In the genomic region with DNA sequence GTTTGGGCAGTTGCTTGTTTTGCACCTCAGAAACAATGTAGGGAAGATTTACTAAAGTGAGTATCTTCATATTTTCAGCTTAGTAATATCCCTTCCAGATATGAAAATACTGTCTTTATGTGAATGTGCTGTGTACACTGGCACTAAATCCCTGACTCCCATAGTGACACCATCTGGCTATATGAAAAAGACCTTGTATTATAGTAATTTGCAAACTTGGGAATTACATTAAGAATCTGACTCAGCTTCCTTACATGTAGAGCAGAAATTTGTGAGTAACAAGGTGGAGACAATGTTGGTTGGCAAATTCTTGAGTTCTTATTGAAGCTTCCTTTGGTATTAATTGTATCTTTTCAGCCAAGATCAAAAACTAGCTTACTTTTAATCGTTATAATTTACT, we compare ENCODE assay signal across 27 cellular contexts.
"Had no signal": no experiment of that assay in that cellular context is flagged by ENCODE, and none has a peak within 500 bp of the region (broad histone marks: within the 10 kb centered on the region; RNA-seq: fewer than 3 reads in every experiment).

No MANE protein-coding gene starts in this region.

- H3K4me3 ChIP-seq: colonic mucosa, esophagus muscularis mucosa, lower lobe of right lung, ovary, psoas muscle, skin epidermis, spleen, thoracic aorta, tibial nerve, upper lobe of left lung had no signal

- H3K27me3 Mint-ChIP-seq: dendritic cell treated with granulocyte-macrophage colony-stimulating factor and Interleukin-4, amounts not matched to agents 40 ng/mL and 50 ng/mL, for 4 days; memory B cell; stimulated activated memory B cell treated with anti-CD40 and anti-IgM and Interleukin-4, amounts not matched to agents 10 μg/mL and 1 μg/mL and 100 μg/mL, for 72 hours; stimulated activated naive CD8-positive, alpha-beta T cell treated with anti-CD3 and anti-CD28 coated beads, Interleukin-15, Interleukin-2, amounts not matched to agents 100 ng/mL and 50 ng/mL, for 24 hours had no signal

- H3K27me3 ChIP-seq: colonic mucosa, esophagus muscularis mucosa, ovary, spleen, tibial nerve, upper lobe of left lung had no signal

- ATAC-seq: left ventricle myocardium superior; lower lobe of right lung; natural killer cell; psoas muscle; right cardiac atrium; stimulated activated memory B cell treated with anti-CD40 and anti-IgM and Interleukin-4, amounts not matched to agents 10 μg/mL and 1 μg/mL and 100 μg/mL, for 72 hours had no signal

- H3K9me3 ChIP-seq: colonic mucosa, esophagus muscularis mucosa, lower lobe of right lung, ovary, psoas muscle, thoracic aorta, upper lobe of left lung had no signal

- H3K27ac Mint-ChIP-seq: dendritic cell treated with granulocyte-macrophage colony-stimulating factor and Interleukin-4, amounts not matched to agents 40 ng/mL and 50 ng/mL, for 4 days; endodermal cell; memory B cell; natural killer cell; stimulated activated memory B cell treated with anti-CD40 and anti-IgM and Interleukin-4, amounts not matched to agents 10 μg/mL and 1 μg/mL and 100 μg/mL, for 72 hours; stimulated activated naive CD8-positive, alpha-beta T cell treated with anti-CD3 and anti-CD28 coated beads, Interleukin-15, Interleukin-2, amounts not matched to agents 100 ng/mL and 50 ng/mL, for 24 hours had no signal

- H3K9me3 Mint-ChIP-seq: dendritic cell treated with granulocyte-macrophage colony-stimulating factor and Interleukin-4, amounts not matched to agents 40 ng/mL and 50 ng/mL, for 4 days; immature natural killer cell; memory B cell; natural killer cell; stimulated activated memory B cell treated with anti-CD40 and anti-IgM and Interleukin-4, amounts not matched to agents 10 μg/mL and 1 μg/mL and 100 μg/mL, for 72 hours; stimulated activated naive CD8-positive, alpha-beta T cell treated with anti-CD3 and anti-CD28 coated beads, Interleukin-15, Interleukin-2, amounts not matched to agents 100 ng/mL and 50 ng/mL, for 24 hours had no signal

- DNase-seq: colonic mucosa; effector CD8-positive, alpha-beta T cell; endodermal cell; foreskin melanocyte; hypothalamus; immature natural killer cell; left ventricle myocardium superior; lower lobe of right lung; natural killer cell; occipital lobe; ovary; posterior cingulate gyrus; psoas muscle; right cardiac atrium; spleen; stimulated activated CD4-positive, alpha-beta T cell treated with anti-CD3 and anti-CD28 coated beads, Interleukin-4, amount 100 ng/mL, for 4 hours; upper lobe of left lung had no signal

- H3K4me1 Mint-ChIP-seq: endodermal cell; immature natural killer cell; memory B cell; natural killer cell; stimulated activated memory B cell treated with anti-CD40 and anti-IgM and Interleukin-4, amounts not matched to agents 10 μg/mL and 1 μg/mL and 100 μg/mL, for 72 hours had no signal

- H3K4me1 ChIP-seq: colonic mucosa, esophagus muscularis mucosa, lower lobe of right lung, psoas muscle, spleen, tibial nerve, upper lobe of left lung had no signal

- H3K4me3 Mint-ChIP-seq: dendritic cell treated with granulocyte-macrophage colony-stimulating factor and Interleukin-4, amounts not matched to agents 40 ng/mL and 50 ng/mL, for 4 days; endodermal cell; immature natural killer cell; memory B cell; natural killer cell; stimulated activated memory B cell treated with anti-CD40 and anti-IgM and Interleukin-4, amounts not matched to agents 10 μg/mL and 1 μg/mL and 100 μg/mL, for 72 hours; stimulated activated naive CD8-positive, alpha-beta T cell treated with anti-CD3 and anti-CD28 coated beads, Interleukin-15, Interleukin-2, amounts not matched to agents 100 ng/mL and 50 ng/mL, for 24 hours had no signal

- H3K36me3 ChIP-seq: ovary had no signal

- FAIRE-seq: keratinocyte, urothelium cell line had no signal

- H3K27ac ChIP-seq: colonic mucosa, esophagus muscularis mucosa, lower lobe of right lung, ovary, psoas muscle, skin epidermis, spleen, thoracic aorta, tibial nerve, upper lobe of left lung had no signal
